19 cellular contexts compared by ENCODE assay signal in the genomic region with DNA sequence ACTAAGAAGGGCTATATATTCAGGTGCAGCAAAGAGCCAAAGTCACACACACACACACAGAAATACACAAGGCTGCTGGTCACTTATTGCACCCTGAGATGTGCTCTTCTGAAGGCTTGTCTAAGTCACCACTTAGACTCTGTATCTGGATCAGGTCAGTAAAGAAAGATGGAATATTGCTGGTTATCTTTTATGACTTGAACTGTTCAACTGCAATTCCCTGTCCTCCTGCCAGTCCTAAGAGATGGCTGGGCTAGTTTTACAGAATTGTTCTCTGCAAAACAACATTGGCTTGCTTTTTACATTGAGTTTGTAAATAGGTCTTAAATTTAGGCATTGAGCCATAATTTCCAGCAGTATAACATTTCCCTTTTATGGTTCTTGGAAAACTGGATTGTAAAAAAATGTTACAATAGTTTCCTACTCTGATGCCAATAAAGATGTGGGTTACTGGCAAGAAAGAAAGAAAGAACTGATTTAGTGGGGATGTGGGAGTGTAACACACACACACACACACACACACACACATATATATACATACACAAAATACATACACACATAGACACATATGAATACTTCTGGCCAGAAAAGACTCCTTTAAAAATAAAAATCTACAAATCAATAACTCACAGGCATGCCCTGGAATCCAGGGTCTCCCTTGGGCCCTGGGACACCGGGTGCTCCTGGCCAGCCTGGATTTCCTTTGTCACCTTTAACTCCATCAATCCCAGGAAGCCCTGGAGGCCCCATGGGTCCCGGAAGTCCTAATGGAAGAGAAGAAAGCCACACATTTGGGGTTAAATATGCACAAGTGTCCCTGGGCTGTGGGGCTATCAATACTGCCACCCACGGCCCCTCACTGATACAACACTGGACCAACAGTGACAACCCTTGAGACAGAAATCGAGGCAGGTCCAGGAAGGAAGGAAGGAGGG.
DNase-seq lines count a peak whose midpoint lies in the region; ATAC-seq and TF ChIP-seq lines count a peak whose summit lies in the region.
"Had no signal": no experiment of that assay in that cellular context is flagged by ENCODE, and none has a peak within 500 bp of the region (broad histone marks: within the 10 kb centered on the region; RNA-seq: fewer than 3 reads in every experiment).

No MANE protein-coding gene starts in this region.

- H2AFZ ChIP-seq in mesenchymal stem cell (ENCODE audit: low read depth, low read length) = no peak overlapping the region

- 93% methylated on average over 3 of the region's 4 CpGs for WGBS in mesenchymal stem cell

- H3K9ac ChIP-seq in mesenchymal stem cell (ENCODE audit: low read length) = no peak overlapping the region

- H3K27ac ChIP-seq in mesenchymal stem cell (ENCODE audit: low read length, poor library complexity, severe bottlenecking) = peak overlapping the region; percentile 14
- peak overlapping the region; percentile 52 to 68 for H3K27ac ChIP-seq in thoracic aorta
- H3K27ac ChIP-seq in RWPE1 = no peak overlapping the region
- H3K27ac ChIP-seq: Peyer's patch had no signal

- intact Hi-C loops in dendritic cell treated with granulocyte-macrophage colony-stimulating factor and Interleukin-4, amounts not matched to agents 40 ng/mL and 50 ng/mL, for 4 days (cut with micrococcal nuclease) = no loop called here

- no peak overlapping the region for H2BK12ac ChIP-seq in mesenchymal stem cell (ENCODE audit: low read length in 2 of 2)

- no peaks in the 10 kb centered on the region for H3K27me3 ChIP-seq in mesenchymal stem cell (ENCODE audit: control insufficient read depth in 1 of 2, insufficient read depth in 1 of 2, low read length in 2 of 2)
- no peaks in the 10 kb centered on the region for H3K27me3 ChIP-seq in thoracic aorta (replicated peaks; ENCODE audit: insufficient read depth)
- H3K27me3 ChIP-seq: Peyer's patch had no signal

- no peaks in the 10 kb centered on the region for H3K27me3 Mint-ChIP-seq in dendritic cell treated with granulocyte-macrophage colony-stimulating factor and Interleukin-4, amounts not matched to agents 40 ng/mL and 50 ng/mL, for 4 days

- peak; percentile 41 for DNase-seq in LNCaP clone FGC (ENCODE audit: low read depth)
- DNase-seq in mesenchymal stem cell = no peak
- no peak for DNase-seq in thoracic aorta (ENCODE audit: low spot score)
- no peak for DNase-seq in RWPE1 (ENCODE audit: low spot score)
- DNase-seq in epidermal melanocyte (ENCODE audit: insufficient read length, low spot score) = no peak
- DNase-seq: CD4-positive, alpha-beta memory T cell; DND-41; GDM1; HFFc6; Karpas-422; NCI-H1417 treated with DMSO at 0.1 percent for 48 hours; NCI-H2029; NCI-H510A treated with DMSO at 0.1 percent for 48 hours; Peyer's patch; SHP77 treated with DMSO at 0.1 percent for 48 hours had no signal

- no peak for ATAC-seq in thoracic aorta (ENCODE audit: insufficient number of reproducible peaks, low FRiP score, low read depth)
- no peak for ATAC-seq in GM18520 (IDR thresholded peaks at IDR 0.05; ENCODE audit: unreplicated experiment)
- ATAC-seq in GM21723 (IDR thresholded peaks at IDR 0.05; ENCODE audit: unreplicated experiment) = no peak

- no peak overlapping the region for H2BK15ac ChIP-seq in mesenchymal stem cell (ENCODE audit: low read depth, poor library complexity, severe bottlenecking)

- H3K4me3 Mint-ChIP-seq in dendritic cell treated with granulocyte-macrophage colony-stimulating factor and Interleukin-4, amounts not matched to agents 40 ng/mL and 50 ng/mL, for 4 days = no peak overlapping the region
- H3K4me3 Mint-ChIP-seq: B cell; CD4-positive, alpha-beta memory T cell; HFFc6 had no signal

- H3K23ac ChIP-seq in mesenchymal stem cell (ENCODE audit: low read length in 2 of 2) = no peak overlapping the region

- H3K4me2 ChIP-seq in mesenchymal stem cell (ENCODE audit: low read length, poor library complexity, severe bottlenecking) = no peak overlapping the region

- peaks cover 72 to 87% of the 10 kb centered on the region in 2 experiments for H3K36me3 ChIP-seq in mesenchymal stem cell (ENCODE audit: control insufficient read depth in 1 of 2, insufficient read depth in 2 of 2, low read depth in 1 of 2, low read length in 2 of 2)
- H3K36me3 ChIP-seq in thoracic aorta = peaks cover 74% of the 10 kb centered on the region

- no peak overlapping the region for H3K14ac ChIP-seq in mesenchymal stem cell (ENCODE audit: low read length in 2 of 2)

- peaks cover 7% of the 10 kb centered on the region for H3K9me3 ChIP-seq in mesenchymal stem cell (ENCODE audit: control insufficient read depth, low read length)
- H3K9me3 ChIP-seq in thoracic aorta = no peaks in the 10 kb centered on the region

- no peak overlapping the region for H2AK5ac ChIP-seq in mesenchymal stem cell (ENCODE audit: low read length, severe bottlenecking)

- peaks cover 9% of the 10 kb centered on the region for H3K79me1 ChIP-seq in mesenchymal stem cell (replicated peaks; ENCODE audit: low read length, poor library complexity, severe bottlenecking)

- peak overlapping the region; percentile 51 for H3K27ac Mint-ChIP-seq in dendritic cell treated with granulocyte-macrophage colony-stimulating factor and Interleukin-4, amounts not matched to agents 40 ng/mL and 50 ng/mL, for 4 days
- H3K27ac Mint-ChIP-seq: B cell; CD4-positive, alpha-beta memory T cell; HFFc6 had no signal

- H4K91ac ChIP-seq in mesenchymal stem cell (ENCODE audit: low read length) = no peak overlapping the region

- H2BK120ac ChIP-seq in mesenchymal stem cell (ENCODE audit: low read depth, low read length) = no peak overlapping the region

- H4K8ac ChIP-seq in mesenchymal stem cell (ENCODE audit: low read length) = no peak overlapping the region

- peaks cover 15% of the 10 kb centered on the region for H3K9me3 Mint-ChIP-seq in dendritic cell treated with granulocyte-macrophage colony-stimulating factor and Interleukin-4, amounts not matched to agents 40 ng/mL and 50 ng/mL, for 4 days
- H3K9me3 Mint-ChIP-seq: HFFc6 had no signal

- H3K4me1 Mint-ChIP-seq in dendritic cell treated with granulocyte-macrophage colony-stimulating factor and Interleukin-4, amounts not matched to agents 40 ng/mL and 50 ng/mL, for 4 days (ENCODE audit: low read depth) = peaks cover 16% of the 10 kb centered on the region
- H3K4me1 Mint-ChIP-seq: B cell; CD4-positive, alpha-beta memory T cell had no signal

- no peaks in the 10 kb centered on the region for H3K36me3 Mint-ChIP-seq in dendritic cell treated with granulocyte-macrophage colony-stimulating factor and Interleukin-4, amounts not matched to agents 40 ng/mL and 50 ng/mL, for 4 days (ENCODE audit: low read depth)

- peaks cover 5% of the 10 kb centered on the region for H3K4me1 ChIP-seq in mesenchymal stem cell (ENCODE audit: control insufficient read depth, insufficient read depth, low read depth, low read length)
- peaks cover 0 to 11% of the 10 kb centered on the region in 2 donors for H3K4me1 ChIP-seq in thoracic aorta (ENCODE audit: control insufficient read depth in 1 of 2, low read depth in 2 of 2)
- H3K4me1 ChIP-seq: Peyer's patch had no signal

- no peak overlapping the region for H3K4ac ChIP-seq in mesenchymal stem cell (ENCODE audit: low read depth in 1 of 2, low read length in 2 of 2)

- no peak overlapping the region for H3K18ac ChIP-seq in mesenchymal stem cell (ENCODE audit: low read depth in 1 of 2, low read length in 2 of 2)

- no peak overlapping the region for H3K4me3 ChIP-seq in LNCaP clone FGC (ENCODE audit: low read depth, low read length)
- H3K4me3 ChIP-seq in mesenchymal stem cell (ENCODE audit: insufficient read depth in 1 of 2, low read depth in 1 of 2, low read length in 2 of 2) = no peak overlapping the region
- H3K4me3 ChIP-seq in thoracic aorta = no peak overlapping the region
- H3K4me3 ChIP-seq: Peyer's patch had no signal

- POLR2A ChIA-PET in RWPE1 (lab: Yijun Ruan, JAX; ENCODE audit: low non-redundant PET) = no interaction called here

- no peak for TF ChIP-seq CTCF in LNCaP clone FGC (IDR thresholded peaks at IDR 0.05; ENCODE audit: control insufficient read depth, extremely low read depth, insufficient read depth)
- TF ChIP-seq CTCF in thoracic aorta (IDR thresholded peaks at IDR 0.05) = no peak
- no peak for TF ChIP-seq CTCF in RWPE1 (conservative IDR thresholded peaks at IDR 0.05; ENCODE audit: low read depth)

- CTCF ChIA-PET in RWPE1 (lab: Yijun Ruan, JAX) = no interaction called here

- H2BK5ac ChIP-seq in mesenchymal stem cell (ENCODE audit: low read depth, low read length, poor library complexity, severe bottlenecking) = no peak overlapping the region
